ENCODE assay signal across 18 cellular contexts in the genomic region with DNA sequence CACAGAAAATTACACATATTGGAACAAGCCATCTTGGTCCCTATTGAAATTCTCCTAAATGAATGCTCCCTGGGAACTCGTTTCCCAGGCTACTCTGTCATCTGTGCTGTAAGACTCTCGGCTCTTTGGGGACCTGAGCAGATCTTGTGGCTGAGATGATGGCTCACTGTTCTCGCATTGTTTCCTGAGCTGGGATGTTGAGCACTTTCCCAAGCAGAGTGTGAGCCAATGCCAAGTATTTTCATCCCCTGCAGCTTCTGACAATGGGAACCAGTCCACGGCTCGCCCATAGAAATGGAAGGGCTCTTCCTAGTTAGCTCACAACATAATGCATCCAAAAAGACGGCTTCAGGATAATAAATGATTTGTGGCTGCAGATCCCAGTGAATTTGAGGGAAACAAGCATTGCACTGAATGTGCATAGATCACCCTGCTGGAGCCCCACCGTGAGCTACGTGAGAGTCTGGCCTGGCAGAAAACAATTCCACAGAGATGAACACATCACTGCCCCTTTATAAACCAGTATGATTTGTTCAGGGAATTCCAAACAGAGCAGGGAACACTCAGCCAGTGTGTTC.
"Had no signal": no experiment of that assay in that cellular context is flagged by ENCODE, and none has a peak within 500 bp of the region (broad histone marks: within the 10 kb centered on the region; RNA-seq: fewer than 3 reads in every experiment).

No MANE protein-coding gene starts in this region.

- DNase-seq: activated CD4-positive, alpha-beta memory T cell treated with anti-CD3 and anti-CD28 coated beads for 36 hours; activated naive CD4-positive, alpha-beta T cell; activated naive CD8-positive, alpha-beta T cell treated with anti-CD3 and anti-CD28 coated beads, Interleukin-2, amount 10 ng/mL, durations not matched to agents 7 days and 5 days; activated T-cell treated with anti-CD3 and anti-CD28 coated beads for 4 hours; effector CD8-positive, alpha-beta T cell; esophagus squamous epithelium; right cardiac atrium; stimulated activated CD4-positive, alpha-beta T cell treated with anti-CD3 and anti-CD28 coated beads, Interleukin-2, amount 100 ng/mL, for 48 hours; stimulated activated naive CD8-positive, alpha-beta T cell treated with anti-CD3 and anti-CD28 coated beads, Interleukin-15, amount 100 ng/mL, for 72 hours; T-helper 17 cell had no signal

- H3K36me3 Mint-ChIP-seq: activated CD4-positive, alpha-beta memory T cell treated with anti-CD3 and anti-CD28 coated beads for 36 hours; activated naive CD8-positive, alpha-beta T cell treated with anti-CD3 and anti-CD28 coated beads, Interleukin-2, amount 10 ng/mL, durations not matched to agents 7 days and 5 days; type B pancreatic cell had no signal

- H3K27me3 Mint-ChIP-seq: activated CD4-positive, alpha-beta memory T cell treated with anti-CD3 and anti-CD28 coated beads for 36 hours; activated naive CD8-positive, alpha-beta T cell treated with anti-CD3 and anti-CD28 coated beads, Interleukin-2, amount 10 ng/mL, durations not matched to agents 7 days and 5 days; stimulated activated naive CD8-positive, alpha-beta T cell treated with anti-CD3 and anti-CD28 coated beads, Interleukin-15, amount 100 ng/mL, for 72 hours; T-helper 17 cell had no signal

- H3K4me3 ChIP-seq: esophagus squamous epithelium had no signal

- H3K27ac ChIP-seq: esophagus squamous epithelium, VCaP had no signal

- H3K4me3 Mint-ChIP-seq: activated CD4-positive, alpha-beta memory T cell treated with anti-CD3 and anti-CD28 coated beads for 36 hours; activated naive CD8-positive, alpha-beta T cell treated with anti-CD3 and anti-CD28 coated beads, Interleukin-2, amount 10 ng/mL, durations not matched to agents 7 days and 5 days; activated T-helper 1 cell treated with anti-CD3 and anti-CD28 coated beads, Interleukin-12 subunit alpha, Interleukin-12 subunit beta, Interleukin-2, Interleukin-4 antibody, amounts not matched to agents 30 ng/mL and 10 ng/mL and 1 ng/mL, durations not matched to agents 14 hours and 24 hours and 36 hours; dendritic cell treated with granulocyte-macrophage colony-stimulating factor and Interleukin-4, amounts not matched to agents 40 ng/mL and 50 ng/mL, for 4 days; nephron; stimulated activated naive CD8-positive, alpha-beta T cell treated with anti-CD3 and anti-CD28 coated beads, Interleukin-15, amount 100 ng/mL, for 72 hours; T-helper 17 cell; type B pancreatic cell had no signal

- H3K27ac Mint-ChIP-seq: activated CD4-positive, alpha-beta memory T cell treated with anti-CD3 and anti-CD28 coated beads for 36 hours; activated naive CD8-positive, alpha-beta T cell treated with anti-CD3 and anti-CD28 coated beads, Interleukin-2, amount 10 ng/mL, durations not matched to agents 7 days and 5 days; activated T-helper 1 cell treated with anti-CD3 and anti-CD28 coated beads, Interleukin-12 subunit alpha, Interleukin-12 subunit beta, Interleukin-2, Interleukin-4 antibody, amounts not matched to agents 30 ng/mL and 10 ng/mL and 1 ng/mL, durations not matched to agents 14 hours and 24 hours and 36 hours; dendritic cell treated with granulocyte-macrophage colony-stimulating factor and Interleukin-4, amounts not matched to agents 40 ng/mL and 50 ng/mL, for 4 days; nephron; progenitor cell of endocrine pancreas; stimulated activated naive CD8-positive, alpha-beta T cell treated with anti-CD3 and anti-CD28 coated beads, Interleukin-15, amount 100 ng/mL, for 72 hours; T-helper 17 cell; type B pancreatic cell had no signal

- H3K9me3 Mint-ChIP-seq: activated naive CD8-positive, alpha-beta T cell treated with anti-CD3 and anti-CD28 coated beads, Interleukin-2, amount 10 ng/mL, durations not matched to agents 7 days and 5 days; activated T-helper 1 cell treated with anti-CD3 and anti-CD28 coated beads, Interleukin-12 subunit alpha, Interleukin-12 subunit beta, Interleukin-2, Interleukin-4 antibody, amounts not matched to agents 30 ng/mL and 10 ng/mL and 1 ng/mL, durations not matched to agents 14 hours and 24 hours and 36 hours; stimulated activated naive CD8-positive, alpha-beta T cell treated with anti-CD3 and anti-CD28 coated beads, Interleukin-15, amount 100 ng/mL, for 72 hours; type B pancreatic cell had no signal

- FAIRE-seq: bronchial epithelial cell, endothelial cell of umbilical vein had no signal

- H3K27me3 ChIP-seq: esophagus squamous epithelium had no signal

- H3K36me3 ChIP-seq: esophagus squamous epithelium had no signal

- ATAC-seq: right cardiac atrium; stimulated activated naive CD8-positive, alpha-beta T cell treated with anti-CD3 and anti-CD28 coated beads, Interleukin-15, amount 100 ng/mL, for 72 hours; T-helper 17 cell had no signal

- H3K4me1 Mint-ChIP-seq: activated naive CD8-positive, alpha-beta T cell treated with anti-CD3 and anti-CD28 coated beads, Interleukin-2, amount 10 ng/mL, durations not matched to agents 7 days and 5 days; nephron; stimulated activated naive CD8-positive, alpha-beta T cell treated with anti-CD3 and anti-CD28 coated beads, Interleukin-15, amount 100 ng/mL, for 72 hours; T-helper 17 cell had no signal

- H3K4me1 ChIP-seq: esophagus squamous epithelium had no signal

- H3K9me3 ChIP-seq: esophagus squamous epithelium had no signal
